In genomic region chr1:121263807-121264244, GRCh38 we compare ENCODE assay signal across 8 cellular contexts.
DNase-seq lines count a peak whose midpoint lies in the region; ATAC-seq and TF ChIP-seq lines count a peak whose summit lies in the region.
"Not testable (repeated sequence)": the region's sequence is repeated elsewhere in the genome, so short reads cannot be mapped to it uniquely, and the experiment has no call there.

No MANE protein-coding gene starts in this region.

- in situ Hi-C loops in astrocyte of the spinal cord (cut with HindIII; ENCODE audit: low sequenced_read_pairs) = not testable (repeated sequence)

- not testable (repeated sequence) for H3K9me3 ChIP-seq in T-helper 17 cell (ENCODE audit: control insufficient read depth, low read length, poor library complexity, severe bottlenecking)

- not testable (repeated sequence) for H3K4me1 Mint-ChIP-seq in T-helper 17 cell

- ATAC-seq in GM18517 (IDR thresholded peaks at IDR 0.05; ENCODE audit: unreplicated experiment) = peak; percentile 67
- ATAC-seq in GM21515 (IDR thresholded peaks at IDR 0.05; ENCODE audit: unreplicated experiment) = peak; percentile 61
- ATAC-seq in HG02970 (IDR thresholded peaks at IDR 0.05; ENCODE audit: low FRiP score, unreplicated experiment) = peak; percentile 59
- peak; percentile 45 for ATAC-seq in T-helper 17 cell
- peak; percentile 95 for ATAC-seq in stimulated activated naive CD8-positive, alpha-beta T cell treated with anti-CD3 and anti-CD28 coated beads, Interleukin-15, Interleukin-2, amounts not matched to agents 100 U/mL and 50 U/mL, for 24 hours

- DNase-seq in HS-5 (ENCODE audit: low read depth) (peak; percentile 19), astrocyte of the spinal cord (ENCODE audit: low read depth, low spot score) (peak; percentile 67), kidney glomerular epithelial cell (lab: John Stamatoyannopoulos, UW) (peak; percentile 51)
- DNase-seq in T-helper 17 cell = not testable (repeated sequence)
- DNase-seq in stimulated activated naive CD8-positive, alpha-beta T cell treated with anti-CD3 and anti-CD28 coated beads, Interleukin-15, Interleukin-2, amounts not matched to agents 100 U/mL and 50 U/mL, for 24 hours = peak; percentile 3

- not testable (repeated sequence) for H3K27me3 Mint-ChIP-seq in T-helper 17 cell

- TF ChIP-seq CTCF in astrocyte of the spinal cord (IDR thresholded peaks at IDR 0.05; ENCODE audit: low read depth, low read length) = not testable (repeated sequence)

- H3K27ac Mint-ChIP-seq in T-helper 17 cell = not testable (repeated sequence)

- not testable (repeated sequence) for H3K36me3 Mint-ChIP-seq in T-helper 17 cell (ENCODE audit: low read depth)

- not testable (repeated sequence) for H3K4me3 Mint-ChIP-seq in T-helper 17 cell

- H3K4me3 ChIP-seq in astrocyte of the spinal cord (ENCODE audit: low read depth, low read length) = not testable (repeated sequence)

Comparison
In these comparisons a context has a peak if more than half of its experiments do, and no peak if none do; other contexts are left out.
1. ATAC-seq: peak in every context shown above with its lines; median percentile 95 in stimulated activated naive CD8-positive, alpha-beta T cell treated with anti-CD3 and anti-CD28 coated beads, Interleukin-15, Interleukin-2, amounts not matched to agents 100 U/mL and 50 U/mL, for 24 hours; 67 in GM18517; 61 in GM21515; 59 in HG02970; 45 in T-helper 17 cell.